ENCODE assay signal across 8 cellular contexts in the genomic region with DNA sequence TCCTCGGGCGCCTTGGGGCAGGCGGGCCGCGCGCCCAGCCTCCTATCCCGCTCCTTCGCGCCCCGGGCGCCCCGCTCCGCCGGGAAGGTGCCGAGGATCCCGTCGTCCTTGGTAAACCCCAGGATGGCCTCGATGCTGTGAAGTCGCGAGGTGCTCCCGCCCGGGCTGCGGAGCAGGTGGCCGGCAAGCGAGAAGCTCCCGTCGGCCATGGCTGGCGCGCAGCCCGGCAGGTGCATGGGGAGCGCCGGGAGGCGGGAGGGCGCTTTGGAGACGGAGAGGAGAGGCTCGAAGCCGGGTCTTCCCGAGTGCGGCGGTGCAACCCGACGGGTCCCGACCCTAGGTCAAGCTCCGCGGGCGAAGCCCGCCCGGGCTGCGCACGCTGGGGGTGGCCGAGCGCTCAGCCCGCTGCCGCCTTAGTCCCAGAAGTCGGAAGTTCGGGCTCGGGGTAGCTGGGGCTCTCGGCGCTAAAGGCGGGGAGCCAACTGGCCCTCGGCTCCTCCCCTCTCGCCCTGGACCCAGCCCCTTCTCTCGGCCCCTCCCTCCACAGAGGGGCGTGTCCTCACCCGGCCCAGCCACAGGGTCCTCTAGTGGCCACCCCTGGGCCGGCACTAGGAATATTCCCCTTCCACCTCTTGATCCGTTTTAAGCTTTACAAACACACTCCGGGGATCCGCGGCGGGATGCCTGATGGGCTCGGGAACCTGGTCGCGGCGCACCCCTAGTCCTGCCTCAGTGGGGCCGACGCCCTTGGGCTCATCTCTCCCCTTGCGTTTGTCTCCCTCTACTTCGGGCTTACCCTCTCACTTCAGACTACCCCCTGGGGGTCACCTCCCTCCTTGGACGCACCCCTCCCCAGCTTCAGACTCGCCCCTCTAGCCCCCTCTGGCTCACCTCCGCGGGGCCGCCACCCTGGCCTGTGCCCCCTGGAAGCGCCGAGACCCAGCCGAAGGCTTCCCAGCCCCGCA. TPM values are rescaled to one million over a fixed set of nuclear protein-coding genes. Genes with fewer than 3 reads are reported as not detected.
DNase-seq lines count a peak whose midpoint lies in the region; ATAC-seq and TF ChIP-seq lines count a peak whose summit lies in the region.

A gene (minus strand): TSS at position 484 of the 965 bp plus-strand sequence. CDS start 248 bp downstream, at position 236.

- no peak within 1 kb of the TSS for H3K27ac ChIP-seq in AG04450 (ENCODE audit: low read depth, low read length)
- H3K27ac ChIP-seq in caudate nucleus (ENCODE audit: low read depth, low read length) = no peak within 1 kb of the TSS

- ATAC-seq in activated B cell treated with CpG ODN at 0.5 μM for 24 hours (ENCODE audit: low read depth) = peak; percentile 59

- TF ChIP-seq CTCF in AG04450 (IDR thresholded peaks at IDR 0.05; ENCODE audit: low read depth, low read length) (no peak; the same call in 1 of the 2 replicates), GM20000 (IDR thresholded peaks at IDR 0.05; ENCODE audit: extremely low read depth, missing control alignments) (peak; percentile 16), activated B cell treated with CpG ODN at 0.5 μM for 24 hours (IDR thresholded peaks at IDR 0.05) (no peak)

- DNase-seq in AG04450 (ENCODE audit: low read depth, low spot score) (no peak), GM20000 (ENCODE audit: low spot score) (peak; percentile 80), activated B cell treated with CpG ODN at 0.5 μM for 24 hours (no peak), hepatic stellate cell (ENCODE audit: low spot score) (peak; percentile 20), caudate nucleus (lab: John Stamatoyannopoulos, UW) (no peak), NOMO-1 treated with dmso at 0.1 percent for 144 hours (lab: John Stamatoyannopoulos, UW; ENCODE audit: unreplicated experiment) (no peak), NCI-H187 (lab: John Stamatoyannopoulos, UW) (no peak)
- peak; percentile 57 for DNase-seq in stimulated activated CD8-positive, alpha-beta memory T cell treated with anti-CD3 and anti-CD28 coated beads, Interleukin-4, amount 100 ng/mL, for 48 hours

- peaks cover 20% of the 10 kb centered on the region; the same call in 1 of the 2 replicates for H3K9me3 ChIP-seq in AG04450 (ENCODE audit: control insufficient read depth, insufficient read depth, low read length)

- POLR2A ChIA-PET in AG04450 (lab: Yijun Ruan, JAX) (no interaction called here), activated B cell treated with CpG ODN at 0.5 μM for 24 hours (lab: Charles Lee) (no interaction called here)

- peaks cover 68% of the 10 kb centered on the region for H3K27me3 Mint-ChIP-seq in activated B cell treated with CpG ODN at 0.5 μM for 24 hours

- no peaks in the 10 kb centered on the region for H3K36me3 Mint-ChIP-seq in activated B cell treated with CpG ODN at 0.5 μM for 24 hours (ENCODE audit: low read depth)

- intact Hi-C loops in activated B cell treated with CpG ODN at 0.5 μM for 24 hours (cut with micrococcal nuclease) = loop anchor here (5.0 kb wide), 1 partner anchor 1846 kb away; no protein-coding TSS in a partner anchor

- CTCF ChIA-PET in AG04450 (lab: Charles Lee) = interaction anchor here (0.6 to 1.8 kb wide), 2 partner anchors 19 to 129 kb away, joined by 3 to 8 read pairs; no protein-coding TSS in a partner anchor
- CTCF ChIA-PET in activated B cell treated with CpG ODN at 0.5 μM for 24 hours (lab: Charles Lee) = no interaction called here

- H3K27me3 ChIP-seq in AG04450 (ENCODE audit: control insufficient read depth, insufficient read depth, low read length) = peaks cover 93% of the 10 kb centered on the region

- no peaks in the 10 kb centered on the region for H3K9me3 Mint-ChIP-seq in activated B cell treated with CpG ODN at 0.5 μM for 24 hours

- no peak within 1 kb of the TSS for H3K4me3 Mint-ChIP-seq in activated B cell treated with CpG ODN at 0.5 μM for 24 hours

- H3K4me3 ChIP-seq in AG04450 (ENCODE audit: low read depth, low read length) = 0 out of 2 replicates have a peak within 1 kb of the TSS, but pooled peaks have one; percentile 20

- H3K27ac Mint-ChIP-seq in activated B cell treated with CpG ODN at 0.5 μM for 24 hours = no peak within 1 kb of the TSS

- H3K4me1 Mint-ChIP-seq in activated B cell treated with CpG ODN at 0.5 μM for 24 hours = peaks cover 26% of the 10 kb centered on the region

RNA-seq across cellular contexts. Expression of the gene that starts here (rescaled TPM):
- not detected in 2 replicates for polyA plus RNA-seq in AG04450 (2011; rRNA removed)
- not detected in 2 replicates for polyA minus RNA-seq in AG04450 (2011; rRNA and poly(A)+ RNA removed)
- total RNA-seq in activated B cell treated with CpG ODN at 0.5 μM for 24 hours = not detected in 2 replicates

Comparison
In these comparisons a context has a peak if more than half of its experiments do, and no peak if none do; other contexts are left out.
1. Peak in ATAC-seq in activated B cell treated with CpG ODN at 0.5 μM for 24 hours; RNA of the gene not detected or under 1 TPM.
2. DNase-seq: peak in GM20000 (single experiment), hepatic stellate cell (single experiment) and stimulated activated CD8-positive, alpha-beta memory T cell treated with anti-CD3 and anti-CD28 coated beads, Interleukin-4, amount 100 ng/mL, for 48 hours (single experiment); none in AG04450 (single experiment), activated B cell treated with CpG ODN at 0.5 μM for 24 hours (single experiment), caudate nucleus (0 of 61), NOMO-1 treated with dmso at 0.1 percent for 144 hours (single experiment) and NCI-H187 (0 of 2).